In genomic region chr17:17693955-17694228, GRCh38 we compare ENCODE assay signal across 1 cellular context.
TF ChIP-seq lines count a peak whose summit lies in the region.

No MANE protein-coding gene starts in this region.

TF ChIP-seq in HEK293, 187 proteins besides CTCF, POLR2A, EP300 and RAD21 (continued from another document):
- no peak for TF ChIP-seq ZNF48 (tag by site-specific recombination; IDR thresholded peaks at IDR 0.05)
- TF ChIP-seq OVOL3 (tag by site-specific recombination; IDR thresholded peaks at IDR 0.05) = no peak
- no peak for TF ChIP-seq PBX3 (CRISPR knock-in tag; IDR thresholded peaks at IDR 0.05)
- TF ChIP-seq, protein P1, sequence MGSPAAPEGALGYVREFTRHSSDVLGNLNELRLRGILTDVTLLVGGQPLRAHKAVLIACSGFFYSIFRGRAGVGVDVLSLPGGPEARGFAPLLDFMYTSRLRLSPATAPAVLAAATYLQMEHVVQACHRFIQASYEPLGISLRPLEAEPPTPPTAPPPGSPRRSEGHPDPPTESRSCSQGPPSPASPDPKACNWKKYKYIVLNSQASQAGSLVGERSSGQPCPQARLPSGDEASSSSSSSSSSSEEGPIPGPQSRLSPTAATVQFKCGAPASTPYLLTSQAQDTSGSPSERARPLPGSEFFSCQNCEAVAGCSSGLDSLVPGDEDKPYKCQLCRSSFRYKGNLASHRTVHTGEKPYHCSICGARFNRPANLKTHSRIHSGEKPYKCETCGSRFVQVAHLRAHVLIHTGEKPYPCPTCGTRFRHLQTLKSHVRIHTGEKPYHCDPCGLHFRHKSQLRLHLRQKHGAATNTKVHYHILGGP (tag by site-specific recombination; IDR thresholded peaks at IDR 0.05) = no peak
- 0 out of 2 replicates have a peak, but pooled peaks have one; percentile 42 for TF ChIP-seq ZNF629 (tag by site-specific recombination; IDR thresholded peaks at IDR 0.05)
- no peak for TF ChIP-seq ZNF623 (tag by site-specific recombination; IDR thresholded peaks at IDR 0.05)
- TF ChIP-seq OSR2 (tag by site-specific recombination; IDR thresholded peaks at IDR 0.05) = no peak
- TF ChIP-seq ZNF670 (tag by site-specific recombination; IDR thresholded peaks at IDR 0.05; ENCODE audit: low read depth) = no peak
- no peak for TF ChIP-seq YY1 (tag by site-specific recombination; IDR thresholded peaks at IDR 0.05)
- no peak for TF ChIP-seq ZBTB8A (tag by site-specific recombination; IDR thresholded peaks at IDR 0.05)
- no peak; the same call in 1 of the 2 replicates for TF ChIP-seq ZNF335 (tag by site-specific recombination; conservative IDR thresholded peaks at IDR 0.05)
- TF ChIP-seq ZNF366 (tag by site-specific recombination; conservative IDR thresholded peaks at IDR 0.05) = 0 out of 2 replicates have a peak, but pooled peaks have one; percentile 14
- no peak; the same call in 1 of the 2 replicates for TF ChIP-seq KLF17 (tag by site-specific recombination; IDR thresholded peaks at IDR 0.05)
- no peak for TF ChIP-seq ZBTB48 (tag by site-specific recombination; IDR thresholded peaks at IDR 0.05)
- no peak for TF ChIP-seq KLF8 (tag by site-specific recombination; IDR thresholded peaks at IDR 0.05)
